ENCODE assay signal across 11 cellular contexts in the genomic region with DNA sequence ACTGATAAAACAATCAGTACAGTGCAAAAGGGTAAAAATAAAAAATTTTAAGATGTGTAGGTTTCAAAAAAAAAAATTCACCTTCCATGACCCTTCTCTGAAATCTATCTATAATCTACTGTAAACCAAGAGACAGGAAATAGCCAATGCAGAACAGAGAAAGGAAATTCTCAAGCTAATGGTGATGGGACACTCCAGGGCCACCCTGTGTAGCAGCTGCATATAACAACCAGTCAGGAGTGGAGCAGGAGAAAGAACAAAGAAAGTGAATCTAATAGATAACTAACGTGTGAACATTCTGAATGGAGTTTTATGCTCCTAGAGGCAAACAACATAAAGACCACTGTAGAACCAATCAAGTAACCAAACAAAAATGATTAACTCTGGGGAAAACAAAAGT. TPM values are rescaled to one million over a fixed set of nuclear protein-coding genes. Genes with fewer than 3 reads are reported as not detected.
DNase-seq lines count a peak whose midpoint lies in the region; ATAC-seq, FAIRE-seq and TF ChIP-seq lines count a peak whose summit lies in the region.
"Had no signal": no experiment of that assay in that cellular context is flagged by ENCODE, and none has a peak within 500 bp of the region (broad histone marks: within the 10 kb centered on the region; RNA-seq: fewer than 3 reads in every experiment).

No MANE protein-coding gene starts in this region.

- peak overlapping the region in 1 of 2 donors; percentile 77 for H3K27ac Mint-ChIP-seq in T-cell

- H3K4me1 ChIP-seq in ES-I3 (ENCODE audit: insufficient read depth, low read length) (peaks cover 34% of the 10 kb centered on the region), upper lobe of left lung (peaks cover 0 to 7% (median 2%) of the 10 kb centered on the region in 4 donors)
- H3K4me1 ChIP-seq: lower lobe of right lung had no signal

- no peak for TF ChIP-seq CTCF in upper lobe of left lung (IDR thresholded peaks at IDR 0.05)

- CTCF ChIA-PET in T-cell (lab: Charles Lee): no interaction called here

- ATAC-seq in GM21529 (IDR thresholded peaks at IDR 0.05; ENCODE audit: unreplicated experiment): peak; percentile 75
- ATAC-seq in T-cell (replicated peaks in 1 of 4): no peak
- ATAC-seq in upper lobe of left lung (ENCODE audit: low FRiP score in 2 of 2): no peak

- TF ChIP-seq EP300 in upper lobe of left lung (IDR thresholded peaks at IDR 0.05): no peak

- peak overlapping the region; percentile 48 to 65 (median 52) for H3K4me3 Mint-ChIP-seq in T-cell

- 51 to 64% methylated on average over 1 of the region's 1 CpG for WGBS in upper lobe of left lung, 2 donors

- DNase-seq in T-cell: no peak
- peak; percentile 16 to 31 for DNase-seq in lung microvascular endothelial cell (ENCODE audit: low read depth in 2 of 2)
- no peak for DNase-seq in GM12892 (ENCODE audit: insufficient read length)
- DNase-seq in HK-2 (ENCODE audit: unreplicated experiment): no peak
- DNase-seq in NCI-H187 treated with DMSO at 0.1 percent for 48 hours (lab: John Stamatoyannopoulos, UW): no peak
- DNase-seq in upper lobe of left lung: no peak
- DNase-seq: DMS153 had no signal

- no peaks in the 10 kb centered on the region for H3K27me3 Mint-ChIP-seq in T-cell

- TF ChIP-seq POLR2A in GM12892 (IDR thresholded peaks at IDR 0.05; ENCODE audit: low read depth, low read length) (no peak), upper lobe of left lung (IDR thresholded peaks at IDR 0.05) (no peak)

- H3K9me3 ChIP-seq in ES-I3 (ENCODE audit: control insufficient read depth, insufficient read depth, low read length): no peaks in the 10 kb centered on the region
- no peaks in the 10 kb centered on the region for H3K9me3 ChIP-seq in upper lobe of left lung

- peaks cover 59% of the 10 kb centered on the region for H3K36me3 Mint-ChIP-seq in T-cell

- POLR2A ChIA-PET in T-cell (lab: Charles Lee): no interaction called here

- H3K27me3 ChIP-seq in upper lobe of left lung: no peaks in the 10 kb centered on the region

- H3K36me3 ChIP-seq in ES-I3 (ENCODE audit: insufficient read depth, low read length) (no peaks in the 10 kb centered on the region), upper lobe of left lung (peaks cover 0 to 14% (median 6%) of the 10 kb centered on the region in 4 donors)

- H3K4me1 Mint-ChIP-seq in T-cell: peaks cover 48 to 64% (median 63%) of the 10 kb centered on the region in 3 donors

- H3K9me3 Mint-ChIP-seq in T-cell: peaks cover 0 to 11% (median 0%) of the 10 kb centered on the region in 3 donors

- H3K4me3 ChIP-seq in upper lobe of left lung: no peak overlapping the region
- H3K4me3 ChIP-seq: lower lobe of right lung had no signal

- FAIRE-seq in GM12892 (lab: Jason Lieb, UNC): no peak
- FAIRE-seq: TTC549 had no signal

- peak overlapping the region; percentile 38; the same call in 1 of the 2 replicates for H3K9ac ChIP-seq in ES-I3 (ENCODE audit: low read depth, low read length)

- no peak overlapping the region for H3K27ac ChIP-seq in upper lobe of left lung
- H3K27ac ChIP-seq: lower lobe of right lung had no signal

RNA-seq across cellular contexts. Expression of a gene that starts 16.6 kb away (rescaled TPM):
- total RNA-seq in T-cell (10 to 100 TPM; 40.5 to 51.1 (median 46.1) TPM), lung microvascular endothelial cell (76.1 and 105 TPM in 2 replicates), upper lobe of left lung (10 to 100 TPM; 25.6 to 85.7 (median 60.6) TPM)
- polyA plus RNA-seq in GM12892 (2012; ENCODE audit: missing spikeins): 35.9 TPM

Comparison
In these comparisons a context has a peak if more than half of its experiments do, and no peak if none do; other contexts are left out.
1. DNase-seq: peak in lung microvascular endothelial cell (2 of 2); none in T-cell (0 of 34), GM12892 (single experiment), HK-2 (single experiment), NCI-H187 treated with DMSO at 0.1 percent for 48 hours (single experiment) and upper lobe of left lung (0 of 2).